8 cellular contexts compared by ENCODE assay signal in genomic region chr7:127393370-127394058, GRCh38.
DNase-seq lines count a peak whose midpoint lies in the region; ATAC-seq and TF ChIP-seq lines count a peak whose summit lies in the region.

No MANE protein-coding gene starts in this region.

- H3K36me3 ChIP-seq in OCI-LY3 (replicated peaks; ENCODE audit: low read depth, low read length) = peaks cover 17% of the 10 kb centered on the region
- H3K36me3 ChIP-seq in muscle layer of duodenum (ENCODE audit: control insufficient read depth in 1 of 2, insufficient read depth in 2 of 2, low read length in 2 of 2) = no peaks in the 10 kb centered on the region

- 0 out of 2 replicates have a peak overlapping the region, but pooled peaks have one; percentile 57 for H3K27ac ChIP-seq in OCI-LY3 (ENCODE audit: low read length)
- H3K27ac ChIP-seq in muscle layer of duodenum (ENCODE audit: low read length) = peak overlapping the region; percentile 96

- no peaks in the 10 kb centered on the region for H3K9me3 Mint-ChIP-seq in T-helper 1 cell treated with Interleukin-12 subunit alpha and Interleukin-12 subunit beta and Interleukin-4 antibody, amounts not matched to agents 30 μg/mL and 1 μg/mL, for 36 hours

- H3K4me1 ChIP-seq in OCI-LY3 (ENCODE audit: low read length) = peaks cover 22% of the 10 kb centered on the region
- peaks cover 14 to 16% of the 10 kb centered on the region in 2 donors for H3K4me1 ChIP-seq in muscle layer of duodenum (ENCODE audit: control insufficient read depth in 1 of 2, insufficient read depth in 2 of 2, low read length in 2 of 2)

- no peaks in the 10 kb centered on the region for H3K27me3 ChIP-seq in OCI-LY3 (ENCODE audit: low read depth, low read length)
- H3K27me3 ChIP-seq in muscle layer of duodenum (ENCODE audit: low read depth, low read length) = no peaks in the 10 kb centered on the region

- H4K20me1 ChIP-seq in OCI-LY3 (ENCODE audit: insufficient read depth, low read length) = peaks cover 8% of the 10 kb centered on the region

- peaks cover 14% of the 10 kb centered on the region for H3K27me3 Mint-ChIP-seq in T-helper 1 cell treated with Interleukin-12 subunit alpha and Interleukin-12 subunit beta and Interleukin-4 antibody, amounts not matched to agents 30 μg/mL and 1 μg/mL, for 36 hours (ENCODE audit: low read depth)

- H3K9me3 ChIP-seq in OCI-LY3 (ENCODE audit: insufficient read depth, low read length) (no peaks in the 10 kb centered on the region), muscle layer of duodenum (ENCODE audit: control insufficient read depth in 1 of 2, low read length in 2 of 2) (no peaks in the 10 kb centered on the region)

- H3K36me3 Mint-ChIP-seq in T-helper 1 cell treated with Interleukin-12 subunit alpha and Interleukin-12 subunit beta and Interleukin-4 antibody, amounts not matched to agents 30 μg/mL and 1 μg/mL, for 36 hours (ENCODE audit: low read depth) = peaks cover 34% of the 10 kb centered on the region

- peak overlapping the region; percentile 92 for H3K4me3 Mint-ChIP-seq in T-helper 1 cell treated with Interleukin-12 subunit alpha and Interleukin-12 subunit beta and Interleukin-4 antibody, amounts not matched to agents 30 μg/mL and 1 μg/mL, for 36 hours

- TF ChIP-seq CTCF in OCI-LY3 (IDR thresholded peaks at IDR 0.05; ENCODE audit: low read depth, low read length) = no peak

- H3K4me2 ChIP-seq in OCI-LY3 (ENCODE audit: low read length) = peak overlapping the region; percentile 89

- peak overlapping the region; percentile 67 for H2AFZ ChIP-seq in OCI-LY3 (ENCODE audit: low read depth, low read length)

- peak overlapping the region; percentile 96 for H3K4me3 ChIP-seq in OCI-LY3 (ENCODE audit: low read length)
- H3K4me3 ChIP-seq in muscle layer of duodenum (ENCODE audit: low read depth in 1 of 2, low read length in 2 of 2) = peak overlapping the region; percentile 94 to 96

- DNase-seq in T-helper 1 cell = no peak
- peak; percentile 49 for DNase-seq in ecto neural progenitor cell (ENCODE audit: low spot score)
- no peak for DNase-seq in foreskin melanocyte

- H3K27ac Mint-ChIP-seq in T-helper 1 cell treated with Interleukin-12 subunit alpha and Interleukin-12 subunit beta and Interleukin-4 antibody, amounts not matched to agents 30 μg/mL and 1 μg/mL, for 36 hours = peak overlapping the region; percentile 92

- peaks cover 40% of the 10 kb centered on the region for H3K79me2 ChIP-seq in OCI-LY3 (ENCODE audit: low read length)

- H3K9ac ChIP-seq in OCI-LY3 (ENCODE audit: low read length) = peak overlapping the region; percentile 76

- H3K4me1 Mint-ChIP-seq in T-helper 1 cell treated with Interleukin-12 subunit alpha and Interleukin-12 subunit beta and Interleukin-4 antibody, amounts not matched to agents 30 μg/mL and 1 μg/mL, for 36 hours (ENCODE audit: low read depth) = peaks cover 47% of the 10 kb centered on the region

- ATAC-seq in HG02970 (IDR thresholded peaks at IDR 0.05; ENCODE audit: low FRiP score, unreplicated experiment) (no peak), GM21367 (IDR thresholded peaks at IDR 0.05; ENCODE audit: unreplicated experiment) (no peak)
